In the genomic region with DNA sequence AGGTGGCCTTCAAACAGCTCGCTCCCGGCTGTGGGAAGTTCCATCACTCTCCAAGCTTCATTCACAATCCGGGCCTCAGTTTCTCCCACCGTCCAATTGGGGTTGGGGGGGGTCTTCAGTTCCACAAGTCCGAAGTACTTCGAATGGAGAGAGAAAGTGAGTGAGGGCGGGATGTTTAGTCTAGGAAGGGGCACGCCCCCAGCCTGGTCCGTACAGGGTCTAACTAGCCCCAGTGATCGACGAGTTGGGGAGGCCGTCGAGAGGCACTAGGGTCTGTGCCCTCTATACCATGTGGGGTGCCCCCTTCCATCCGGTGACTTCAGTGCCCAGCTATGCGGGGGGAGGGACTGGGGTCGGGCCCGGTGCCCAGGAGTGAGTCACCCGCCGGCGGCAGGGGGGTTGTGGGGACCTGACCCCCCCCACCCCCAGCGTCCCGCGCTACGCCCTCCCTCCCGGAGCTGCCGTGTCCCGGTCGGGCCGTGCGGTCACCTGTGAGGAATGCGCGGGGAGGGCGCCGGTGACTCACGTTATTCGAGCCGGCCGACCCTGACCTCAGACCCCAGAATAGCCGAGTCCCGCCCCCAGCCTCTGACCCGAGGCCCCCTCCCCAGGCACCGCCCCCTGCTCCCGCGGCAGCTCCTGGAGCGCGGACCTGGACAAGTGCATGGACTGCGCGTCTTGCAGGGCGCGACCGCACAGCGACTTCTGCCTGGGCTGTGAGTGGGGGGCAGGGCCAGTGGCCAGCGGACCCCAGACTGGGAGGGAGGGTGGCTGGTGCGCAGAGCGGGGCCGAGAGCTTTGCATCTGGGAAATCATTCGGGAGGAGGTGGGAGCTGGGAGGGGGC, we compare ENCODE assay signal across 8 cellular contexts. TPM values are rescaled to one million over a fixed set of nuclear protein-coding genes. Genes with fewer than 3 reads are reported as not detected.
DNase-seq lines count a peak whose midpoint lies in the region; ATAC-seq and TF ChIP-seq lines count a peak whose summit lies in the region.

No MANE protein-coding gene starts in this region.

- H3K27ac Mint-ChIP-seq in activated CD4-positive, alpha-beta T cell treated with anti-CD3 and anti-CD28 coated beads for 36 hours, result peak overlapping the region; percentile 97

- H3K4me3 Mint-ChIP-seq in activated CD4-positive, alpha-beta T cell treated with anti-CD3 and anti-CD28 coated beads for 36 hours, result peak overlapping the region; percentile 74

- CTCF ChIA-PET in activated CD4-positive, alpha-beta T cell treated with anti-CD3 and anti-CD28 coated beads for 36 hours (lab: Charles Lee), result interaction anchor here (0.6 to 3.8 kb wide), 9 partner anchors 7 to 502 kb away, joined by 3 to 39 read pairs (median 4); no protein-coding TSS in a partner anchor

- H3K36me3 Mint-ChIP-seq in activated CD4-positive, alpha-beta T cell treated with anti-CD3 and anti-CD28 coated beads for 36 hours (ENCODE audit: low read depth), result peaks cover 2% of the 10 kb centered on the region

- H3K27ac ChIP-seq in colonic mucosa, result peak overlapping the region; percentile 96

- no peak for TF ChIP-seq CTCF in BE2C (IDR thresholded peaks at IDR 0.05; ENCODE audit: low read depth, low read length)
- TF ChIP-seq CTCF in colonic mucosa (IDR thresholded peaks at IDR 0.05), result no peak

- POLR2A ChIA-PET in activated CD4-positive, alpha-beta T cell treated with anti-CD3 and anti-CD28 coated beads for 36 hours (lab: Charles Lee), result interaction anchor here (0.6 to 1.8 kb wide), 5 partner anchors 13 to 55 kb away, joined by 3 to 7 read pairs (median 3); a partner anchor contains a TSS

- H3K9me3 ChIP-seq in BE2C (no peaks in the 10 kb centered on the region), colonic mucosa (no peaks in the 10 kb centered on the region)

- H3K36me3 ChIP-seq in BE2C (peaks cover 3% of the 10 kb centered on the region; the same call in 1 of the 2 replicates), colonic mucosa (no peaks in the 10 kb centered on the region)

- H3K9me3 Mint-ChIP-seq in activated CD4-positive, alpha-beta T cell treated with anti-CD3 and anti-CD28 coated beads for 36 hours (ENCODE audit: low read depth), result no peaks in the 10 kb centered on the region

- intact Hi-C loops in activated CD4-positive, alpha-beta T cell treated with anti-CD3 and anti-CD28 coated beads for 36 hours (cut with DNase I, micrococcal nuclease), result loop anchor here (1.0 to 5.0 kb wide), 12 partner anchors 16 to 1286 kb away; a partner anchor contains a TSS
- intact Hi-C loops in colonic mucosa (cut with DNase I), result no loop called here

- peak overlapping the region; percentile 56 for H3K4me3 ChIP-seq in BE2C (ENCODE audit: low read depth, low read length)
- peak overlapping the region; percentile 79 for H3K4me3 ChIP-seq in colonic mucosa

- H3K9ac ChIP-seq in colonic mucosa (ENCODE audit: low read depth in 2 of 2, low read length in 2 of 2), result peak overlapping the region; percentile 83 to 96

- ATAC-seq in activated CD4-positive, alpha-beta T cell treated with anti-CD3 and anti-CD28 coated beads for 36 hours, result peak; percentile 3
- no peak for ATAC-seq in GM21723 (IDR thresholded peaks at IDR 0.05; ENCODE audit: unreplicated experiment)

- H3K4me1 Mint-ChIP-seq in activated CD4-positive, alpha-beta T cell treated with anti-CD3 and anti-CD28 coated beads for 36 hours, result peaks cover 50% of the 10 kb centered on the region

- H3K27me3 ChIP-seq in BE2C, result no peaks in the 10 kb centered on the region
- no peaks in the 10 kb centered on the region for H3K27me3 ChIP-seq in colonic mucosa

- peak; percentile 37 for DNase-seq in BE2C
- DNase-seq in HuH-7.5 (ENCODE audit: low spot score), result peak; percentile 67
- DNase-seq in activated CD4-positive, alpha-beta T cell treated with anti-CD3 and anti-CD28 coated beads for 36 hours, result peak; percentile 77
- peak; percentile 79 for DNase-seq in colonic mucosa
- peak; percentile 83 for DNase-seq in left kidney (ENCODE audit: low read depth, low spot score)
- DNase-seq in stimulated activated CD4-positive, alpha-beta T cell treated with anti-CD3 and anti-CD28 coated beads, Interleukin-4, amount 100 ng/mL, for 24 hours, result peak; percentile 52
- no peak for DNase-seq in NCI-H146 treated with DMSO at 0.1 percent for 48 hours (lab: John Stamatoyannopoulos, UW; ENCODE audit: unreplicated experiment)

- H3K4me1 ChIP-seq in BE2C (peaks cover 20% of the 10 kb centered on the region), colonic mucosa (peaks cover 18% of the 10 kb centered on the region)

- H3K27me3 Mint-ChIP-seq in activated CD4-positive, alpha-beta T cell treated with anti-CD3 and anti-CD28 coated beads for 36 hours, result peaks cover 7% of the 10 kb centered on the region

RNA-seq across cellular contexts. Expression of a gene that starts 0.7 kb away (rescaled TPM):
- polyA plus RNA-seq in BE2C (2012; ENCODE audit: insufficient read depth, insufficient read length, low read depth), result 21.0 TPM
- total RNA-seq in activated CD4-positive, alpha-beta T cell treated with anti-CD3 and anti-CD28 coated beads for 36 hours, result 1 to 10 TPM; 5.4 to 7.7 TPM
- 10 to 100 TPM; 11.6 to 27.3 TPM for total RNA-seq in colonic mucosa

RNA-seq across cellular contexts. Expression of a gene that starts 2.8 kb away (rescaled TPM):
- not detected for polyA plus RNA-seq in BE2C (2012; ENCODE audit: insufficient read depth, insufficient read length, low read depth)
- total RNA-seq in activated CD4-positive, alpha-beta T cell treated with anti-CD3 and anti-CD28 coated beads for 36 hours, result not detected
- total RNA-seq in colonic mucosa, result 1 to 10 TPM in 1 of 2 donors, not detected in 1; 1.2 TPM

RNA-seq across cellular contexts. Expression of a gene that starts 2.9 kb away (rescaled TPM):
- polyA plus RNA-seq in BE2C (2012; ENCODE audit: insufficient read depth, insufficient read length, low read depth), result 235 TPM
- 10 to 100 TPM; 30.0 to 30.7 TPM for total RNA-seq in activated CD4-positive, alpha-beta T cell treated with anti-CD3 and anti-CD28 coated beads for 36 hours
- total RNA-seq in colonic mucosa, result 10 to 100 TPM; 28.7 to 30.0 TPM

RNA-seq across cellular contexts. Expression of a gene that starts 3.0 kb away (rescaled TPM):
- polyA plus RNA-seq in BE2C (2012; ENCODE audit: insufficient read depth, insufficient read length, low read depth), result 49.2 TPM
- 10 to 100 TPM; 46.9 to 50.2 TPM for total RNA-seq in activated CD4-positive, alpha-beta T cell treated with anti-CD3 and anti-CD28 coated beads for 36 hours
- 10 to 100 TPM; 27.4 to 45.8 TPM for total RNA-seq in colonic mucosa

RNA-seq across cellular contexts. Expression of a gene that starts 8.1 kb away (rescaled TPM):
- 0.91 TPM for polyA plus RNA-seq in BE2C (2012; ENCODE audit: insufficient read depth, insufficient read length, low read depth)
- not detected for total RNA-seq in activated CD4-positive, alpha-beta T cell treated with anti-CD3 and anti-CD28 coated beads for 36 hours
- under 1 TPM; 0.35 to 0.67 TPM for total RNA-seq in colonic mucosa
